In genomic region chr10:10803273-10803672, GRCh38 we compare ENCODE assay signal across 23 cellular contexts.
DNase-seq lines count a peak whose midpoint lies in the region; ATAC-seq and TF ChIP-seq lines count a peak whose summit lies in the region.
"Had no signal": no experiment of that assay in that cellular context is flagged by ENCODE, and none has a peak within 500 bp of the region (broad histone marks: within the 10 kb centered on the region; RNA-seq: fewer than 3 reads in every experiment).

No MANE protein-coding gene starts in this region.

- peak overlapping the region; percentile 44 to 57 for H3K27ac ChIP-seq in uterus
- H3K27ac ChIP-seq: 22Rv1, right lobe of liver, SJSA1 had no signal

- no peak overlapping the region for H3K4me3 ChIP-seq in uterus
- H3K4me3 ChIP-seq: breast epithelium, right lobe of liver, SJSA1 had no signal

- TF ChIP-seq CTCF in omental fat pad (IDR thresholded peaks at IDR 0.05): no peak
- TF ChIP-seq CTCF in uterus (IDR thresholded peaks at IDR 0.05): no peak

- H3K4me1 ChIP-seq in uterus: no peaks in the 10 kb centered on the region
- H3K4me1 ChIP-seq: breast epithelium, right lobe of liver had no signal

- H3K9me3 ChIP-seq in uterus: no peaks in the 10 kb centered on the region
- H3K9me3 ChIP-seq: right lobe of liver, SJSA1 had no signal

- ATAC-seq in Right ventricle myocardium inferior (peak; percentile 93), Right ventricle myocardium superior (ENCODE audit: poor library complexity) (peak; percentile 91), omental fat pad (ENCODE audit: low FRiP score) (peak; percentile 62)
- ATAC-seq: PC-3, right lobe of liver, WTC11 had no signal

- intact Hi-C loops in Right ventricle myocardium inferior (cut with DNase I) (loop anchor here (2.0 to 10.0 kb wide), 3 partner anchors 22 to 392 kb away; no protein-coding TSS in a partner anchor), cardiac septum (cut with DNase I) (no loop called here), Right ventricle myocardium superior (cut with DNase I) (no loop called here), uterus (cut with DNase I; ENCODE audit: low total_unique reads) (no loop called here)

- no peaks in the 10 kb centered on the region for H3K27me3 ChIP-seq in uterus
- H3K27me3 ChIP-seq: breast epithelium, right lobe of liver, SJSA1 had no signal

- H3K36me3 ChIP-seq in uterus: no peaks in the 10 kb centered on the region
- H3K36me3 ChIP-seq: breast epithelium, right lobe of liver, SJSA1 had no signal

- TF ChIP-seq POLR2A in uterus (IDR thresholded peaks at IDR 0.05): no peak

- no peak for DNase-seq in Right ventricle myocardium inferior (ENCODE audit: missing footprints)
- DNase-seq in cardiac septum (ENCODE audit: low spot score): no peak
- DNase-seq in Right ventricle myocardium superior: peak; percentile 54
- DNase-seq in omental fat pad (ENCODE audit: low spot score): no peak
- DNase-seq in uterus: peak; percentile 53 to 60
- no peak for DNase-seq in activated CD4-positive, alpha-beta T cell treated with anti-CD3 and anti-CD28 coated beads, Interleukin-2, amount 50 U/mL, for 48 hours
- DNase-seq in activated T-cell treated with anti-CD3 and anti-CD28 coated beads for 4 hours: no peak
- no peak for DNase-seq in activated CD4-positive, alpha-beta T cell treated with anti-CD3 and anti-CD28 coated beads for 48 hours
- DNase-seq: activated naive CD8-positive, alpha-beta T cell treated with anti-CD3 and anti-CD28 coated beads, Interleukin-2, amount 10 ng/mL, durations not matched to agents 7 days and 5 days; C1 segment of cervical spinal cord; erythroblast; GDM1; NCI-H1436 treated with DMSO at 0.1 percent for 48 hours; NCI-H2171 treated with DMSO at 0.1 percent for 48 hours; NCI-H774; occipital lobe; PC-3; right lobe of liver; stimulated activated CD4-positive, alpha-beta T cell treated with anti-CD3 and anti-CD28 coated beads, Interleukin-1b, Interleukin-23, amount 100 ng/mL, for 48 hours had no signal

Comparison
In these comparisons a context has a peak if more than half of its experiments do, and no peak if none do; other contexts are left out.
1. DNase-seq: peak in Right ventricle myocardium superior (single experiment) and uterus (2 of 2); none in Right ventricle myocardium inferior (single experiment), cardiac septum (single experiment), omental fat pad (single experiment), activated CD4-positive, alpha-beta T cell treated with anti-CD3 and anti-CD28 coated beads, Interleukin-2, amount 50 U/mL, for 48 hours (0 of 2), activated T-cell treated with anti-CD3 and anti-CD28 coated beads for 4 hours (single experiment) and activated CD4-positive, alpha-beta T cell treated with anti-CD3 and anti-CD28 coated beads for 48 hours (single experiment).
2. Peak in every context shown above with its lines, with median percentiles within 50 percentile points of each other: ATAC-seq.